ENCODE assay signal across 7 cellular contexts in genomic region chr17:36215396-36215795, GRCh38. TPM values are rescaled to one million over a fixed set of nuclear protein-coding genes. Genes with fewer than 3 reads are reported as not detected.
"Had no signal": no experiment of that assay in that cellular context is flagged by ENCODE, and none has a peak within 500 bp of the region (broad histone marks: within the 10 kb centered on the region; RNA-seq: fewer than 3 reads in every experiment).

No MANE protein-coding gene starts in this region.

RNA-seq across cellular contexts. Expression of gene CCL4L2, which starts 4.5 kb away (rescaled TPM):
- total RNA-seq: body of pancreas, cardiac septum, M059J, NCI-H460, RPMI7951, SJCRH30, WTC11 had no signal

RNA-seq across cellular contexts. Expression of gene CCL3L1, which starts 18.8 kb away (rescaled TPM):
- total RNA-seq: cardiac septum, M059J, NCI-H460, SJCRH30, WTC11 had no signal

RNA-seq across cellular contexts. Expression of gene TBC1D3B, which starts 39.0 kb away (rescaled TPM):
- total RNA-seq: body of pancreas, M059J, RPMI7951 had no signal

RNA-seq across cellular contexts. Expression of gene TBC1D3I, which starts 49.0 kb away (rescaled TPM):
- total RNA-seq: body of pancreas, NCI-H460, RPMI7951, SJCRH30 had no signal
